In genomic region chr9:35790385-35791291, GRCh38 we compare ENCODE assay signal across 8 cellular contexts. TPM values are rescaled to one million over a fixed set of nuclear protein-coding genes. Genes with fewer than 3 reads are reported as not detected.
DNase-seq lines count a peak whose midpoint lies in the region; ATAC-seq and TF ChIP-seq lines count a peak whose summit lies in the region.

No MANE protein-coding gene starts in this region.

- H4K20me1 ChIP-seq in Karpas-422 (ENCODE audit: insufficient read depth, low read depth, low read length) = no peaks in the 10 kb centered on the region

- H3K4me3 ChIP-seq in Karpas-422 (ENCODE audit: low read length) (no peak overlapping the region), neuron (ENCODE audit: low read length) (no peak overlapping the region)

- ATAC-seq in foreskin keratinocyte = peak; percentile 80
- no peak for ATAC-seq in HG03565 (IDR thresholded peaks at IDR 0.05; ENCODE audit: unreplicated experiment)

- peaks cover 8% of the 10 kb centered on the region; the same call in 1 of the 2 replicates for H3K36me3 ChIP-seq in Karpas-422 (ENCODE audit: insufficient read depth, low read length)
- no peaks in the 10 kb centered on the region for H3K36me3 ChIP-seq in neuron (ENCODE audit: insufficient read depth, low read length)

- DNase-seq in ELF-1 (ENCODE audit: low read depth, low spot score) = peak; percentile 86
- peak; percentile 84 for DNase-seq in Karpas-422
- peak; percentile 57 for DNase-seq in RKO (ENCODE audit: low spot score)
- peak; percentile 79 for DNase-seq in activated effector memory CD4-positive, alpha-beta T cell treated with anti-CD3 and anti-CD28 coated beads, Interleukin-2, amount 50 U/mL, for 16 hours
- DNase-seq in foreskin keratinocyte = peak; percentile 26 to 66

- H3K9ac ChIP-seq in Karpas-422 (ENCODE audit: low read length) = no peak overlapping the region

- H3K27me3 ChIP-seq in Karpas-422 (ENCODE audit: low read length) (no peaks in the 10 kb centered on the region), foreskin keratinocyte (no peaks in the 10 kb centered on the region), neuron (ENCODE audit: insufficient read depth, low read length) (peaks cover 3% of the 10 kb centered on the region)

- H3K27ac ChIP-seq in Karpas-422 (ENCODE audit: low read length) = no peak overlapping the region
- H3K27ac ChIP-seq in foreskin keratinocyte = no peak overlapping the region
- H3K27ac ChIP-seq in temporal lobe (ENCODE audit: low read depth, low read length) = peak overlapping the region; percentile 50

- no peaks in the 10 kb centered on the region for H3K9me2 ChIP-seq in Karpas-422 (replicated peaks; ENCODE audit: insufficient read depth, low read length)

- no peaks in the 10 kb centered on the region for H3K9me3 ChIP-seq in Karpas-422 (ENCODE audit: low read length)
- H3K9me3 ChIP-seq in neuron (ENCODE audit: low read length) = no peaks in the 10 kb centered on the region

- H2AFZ ChIP-seq in Karpas-422 (ENCODE audit: low read length) (no peak overlapping the region), neuron (ENCODE audit: low read depth, low read length) (peak overlapping the region; percentile 10)

- H3K4me1 ChIP-seq in Karpas-422 (ENCODE audit: low read length) (peaks cover 16% of the 10 kb centered on the region), foreskin keratinocyte (peaks cover 14% of the 10 kb centered on the region), neuron (ENCODE audit: insufficient read depth, low read length) (peaks cover 7% of the 10 kb centered on the region)

- peak; percentile 96 for TF ChIP-seq CTCF in foreskin keratinocyte (conservative IDR thresholded peaks at IDR 0.05)

- H3K79me2 ChIP-seq in Karpas-422 (ENCODE audit: low read length) = peaks cover 7% of the 10 kb centered on the region

- H3K4me2 ChIP-seq in Karpas-422 (ENCODE audit: low read depth, low read length, poor library complexity, severe bottlenecking) = no peak overlapping the region

RNA-seq across cellular contexts. Expression of gene NPR2, which starts 0.8 kb away (rescaled TPM):
- 8.5 and 18.0 TPM in 2 replicates for total RNA-seq in Karpas-422 (2014; rRNA removed; shearing (Covaris generic); ENCODE audit: low replicate concordance)
- total RNA-seq in foreskin keratinocyte (6.7 and 10.7 TPM in 2 replicates), temporal lobe (15.2 TPM)
- polyA plus RNA-seq in foreskin keratinocyte = 6.7 and 12.5 TPM in 2 replicates

RNA-seq across cellular contexts. Expression of gene SPAG8, which starts 21.4 kb away (rescaled TPM):
- 0.07 and 0.90 TPM in 2 replicates for total RNA-seq in Karpas-422 (2014; rRNA removed; shearing (Covaris generic); ENCODE audit: low replicate concordance)
- total RNA-seq in foreskin keratinocyte (0.35 and 0.58 TPM in 2 replicates), temporal lobe (2.0 TPM)
- polyA plus RNA-seq in foreskin keratinocyte = 0.36 and 0.50 TPM in 2 replicates

RNA-seq across cellular contexts. Expression of gene HINT2, which starts 24.2 kb away (rescaled TPM):
- total RNA-seq in Karpas-422 (2014; rRNA removed; shearing (Covaris generic); ENCODE audit: low replicate concordance) = 84.0 and 146 TPM in 2 replicates
- total RNA-seq in foreskin keratinocyte (46.3 and 47.9 TPM in 2 replicates), temporal lobe (11.1 TPM)
- 66.8 and 71.2 TPM in 2 replicates for polyA plus RNA-seq in foreskin keratinocyte

RNA-seq across cellular contexts. Expression of gene MSMP, which starts 36.6 kb away (rescaled TPM):
- total RNA-seq in Karpas-422 (2014; rRNA removed; shearing (Covaris generic); ENCODE audit: low replicate concordance) = 1.1 and 4.2 TPM in 2 replicates
- not detected in 2 replicates for total RNA-seq in foreskin keratinocyte
- polyA plus RNA-seq in foreskin keratinocyte = not detected in 2 replicates
- not detected for total RNA-seq in temporal lobe

RNA-seq across cellular contexts. Expression of gene FAM221B, which starts 37.9 kb away (rescaled TPM):
- total RNA-seq in Karpas-422 (2014; rRNA removed; shearing (Covaris generic); ENCODE audit: low replicate concordance) = not detected in 2 replicates
- total RNA-seq in foreskin keratinocyte = not detected in 2 replicates
- not detected in 2 replicates for polyA plus RNA-seq in foreskin keratinocyte
- total RNA-seq in temporal lobe = not detected
